19 cellular contexts compared by ENCODE assay signal in genomic region chr9:86795047-86795437, GRCh38.
A peak's percentile ranks its signal among the peaks of the same experiment; 100 is the strongest.
DNase-seq lines count a peak whose midpoint lies in the region; ATAC-seq and FAIRE-seq lines count a peak whose summit lies in the region.
"Had no signal": no experiment of that assay in that cellular context is flagged by ENCODE, and none has a peak within 500 bp of the region (broad histone marks: within the 10 kb centered on the region; RNA-seq: fewer than 3 reads in every experiment).

No MANE protein-coding gene starts in this region.

- no peak for FAIRE-seq in urothelium cell line (lab: Jason Lieb, UNC)
- FAIRE-seq: GM12892 had no signal

- no peaks in the 10 kb centered on the region for H3K9me3 ChIP-seq in iPS-20b (ENCODE audit: insufficient read depth, low read depth, low read length)
- H3K9me3 ChIP-seq in aorta (ENCODE audit: control insufficient read depth, low read length) = no peaks in the 10 kb centered on the region
- H3K9me3 ChIP-seq: spleen had no signal

- H3K27ac ChIP-seq in iPS-20b (ENCODE audit: low read length) (no peak overlapping the region), rectal smooth muscle tissue (ENCODE audit: low read depth, low read length) (peak overlapping the region; percentile 48), aorta (ENCODE audit: low read depth in 1 of 2, low read length in 2 of 2) (no peak overlapping the region)
- H3K27ac ChIP-seq: spleen had no signal

- no peak for DNase-seq in Right ventricle myocardium inferior (ENCODE audit: missing footprints)
- no peak for DNase-seq in cardiac septum (ENCODE audit: low spot score)
- DNase-seq in aorta = no peak
- no peak for DNase-seq in urothelium cell line (ENCODE audit: low spot score)
- DNase-seq: activated CD4-positive, alpha-beta T cell treated with anti-CD3 and anti-CD28 coated beads for 36 hours; activated naive CD4-positive, alpha-beta T cell treated with anti-CD3 and anti-CD28 coated beads, Interleukin-2, amount 50 U/mL, for 16 hours; CD8-positive, alpha-beta memory T cell; hypothalamus; left cardiac atrium; NCI-H1417 treated with DMSO at 0.1 percent for 48 hours; SHP77; spleen; stimulated activated naive CD8-positive, alpha-beta T cell treated with anti-CD3 and anti-CD28 coated beads, Interleukin-15, Interleukin-2, amounts not matched to agents 100 U/mL and 50 U/mL, for 24 hours; T-helper 9 cell had no signal

- H3K9ac ChIP-seq in iPS-20b (ENCODE audit: low read depth, low read length) = peak overlapping the region; percentile 17; the same call in 1 of the 2 replicates
- no peak overlapping the region for H3K9ac ChIP-seq in rectal smooth muscle tissue (ENCODE audit: low read length)

- H3K4me3 ChIP-seq in iPS-20b (ENCODE audit: low read length) = peak overlapping the region; percentile 1; the same call in 1 of the 2 replicates
- H3K4me3 ChIP-seq in rectal smooth muscle tissue (ENCODE audit: low read length) = no peak overlapping the region
- H3K4me3 ChIP-seq in aorta (ENCODE audit: low read length in 2 of 2) = no peak overlapping the region
- H3K4me3 ChIP-seq: spleen had no signal

- H3K27me3 ChIP-seq in iPS-20b (ENCODE audit: insufficient read depth, low read length) (no peaks in the 10 kb centered on the region), rectal smooth muscle tissue (ENCODE audit: control insufficient read depth, insufficient read depth, low read length) (no peaks in the 10 kb centered on the region), aorta (ENCODE audit: control insufficient read depth in 1 of 2, insufficient read depth in 2 of 2, low read length in 1 of 2) (no peaks in the 10 kb centered on the region)

- no peaks in the 10 kb centered on the region for H3K36me3 ChIP-seq in iPS-20b (ENCODE audit: insufficient read depth, low read depth, low read length)
- H3K36me3 ChIP-seq in rectal smooth muscle tissue (ENCODE audit: control insufficient read depth, insufficient read depth, low read length) = no peaks in the 10 kb centered on the region
- no peaks in the 10 kb centered on the region for H3K36me3 ChIP-seq in aorta (ENCODE audit: control insufficient read depth in 1 of 2, insufficient read depth in 2 of 2, low read length in 1 of 2)
- H3K36me3 ChIP-seq: spleen had no signal

- intact Hi-C loops in Right ventricle myocardium inferior (cut with DNase I) (no loop called here), cardiac septum (cut with DNase I) (loop anchor here (10.0 kb wide), 1 partner anchor 50 kb away; no protein-coding TSS in a partner anchor), aorta (cut with DNase I) (no loop called here)

- 80 to 81% methylated on average over 7 of the region's 7 CpGs for WGBS in aorta, 2 donors

- H3K4me1 ChIP-seq in iPS-20b (ENCODE audit: insufficient read depth, low read length) = peaks cover 18% of the 10 kb centered on the region
- H3K4me1 ChIP-seq in rectal smooth muscle tissue (ENCODE audit: control insufficient read depth, insufficient read depth, low read length) = peaks cover 15% of the 10 kb centered on the region
- no peaks in the 10 kb centered on the region for H3K4me1 ChIP-seq in aorta (ENCODE audit: control insufficient read depth in 1 of 2, insufficient read depth in 2 of 2, low read length in 2 of 2)
- H3K4me1 ChIP-seq: spleen had no signal

- peak; percentile 14 for ATAC-seq in Right ventricle myocardium inferior
- peak; percentile 5 for ATAC-seq in aorta (ENCODE audit: low FRiP score)
- no peak for ATAC-seq in GM19455 (IDR thresholded peaks at IDR 0.05; ENCODE audit: unreplicated experiment)
- no peak for ATAC-seq in GM21360 (IDR thresholded peaks at IDR 0.05; ENCODE audit: unreplicated experiment)
- ATAC-seq: activated CD4-positive, alpha-beta T cell treated with anti-CD3 and anti-CD28 coated beads for 36 hours; stimulated activated naive CD8-positive, alpha-beta T cell treated with anti-CD3 and anti-CD28 coated beads, Interleukin-15, Interleukin-2, amounts not matched to agents 100 U/mL and 50 U/mL, for 24 hours had no signal

Comparison
In these comparisons a context has a peak if more than half of its experiments do, and no peak if none do; other contexts are left out.
1. ATAC-seq: peak in Right ventricle myocardium inferior (single experiment) and aorta (single experiment); none in GM19455 (single experiment) and GM21360 (single experiment).